ENCODE assay signal across 2 cellular contexts in the genomic region with DNA sequence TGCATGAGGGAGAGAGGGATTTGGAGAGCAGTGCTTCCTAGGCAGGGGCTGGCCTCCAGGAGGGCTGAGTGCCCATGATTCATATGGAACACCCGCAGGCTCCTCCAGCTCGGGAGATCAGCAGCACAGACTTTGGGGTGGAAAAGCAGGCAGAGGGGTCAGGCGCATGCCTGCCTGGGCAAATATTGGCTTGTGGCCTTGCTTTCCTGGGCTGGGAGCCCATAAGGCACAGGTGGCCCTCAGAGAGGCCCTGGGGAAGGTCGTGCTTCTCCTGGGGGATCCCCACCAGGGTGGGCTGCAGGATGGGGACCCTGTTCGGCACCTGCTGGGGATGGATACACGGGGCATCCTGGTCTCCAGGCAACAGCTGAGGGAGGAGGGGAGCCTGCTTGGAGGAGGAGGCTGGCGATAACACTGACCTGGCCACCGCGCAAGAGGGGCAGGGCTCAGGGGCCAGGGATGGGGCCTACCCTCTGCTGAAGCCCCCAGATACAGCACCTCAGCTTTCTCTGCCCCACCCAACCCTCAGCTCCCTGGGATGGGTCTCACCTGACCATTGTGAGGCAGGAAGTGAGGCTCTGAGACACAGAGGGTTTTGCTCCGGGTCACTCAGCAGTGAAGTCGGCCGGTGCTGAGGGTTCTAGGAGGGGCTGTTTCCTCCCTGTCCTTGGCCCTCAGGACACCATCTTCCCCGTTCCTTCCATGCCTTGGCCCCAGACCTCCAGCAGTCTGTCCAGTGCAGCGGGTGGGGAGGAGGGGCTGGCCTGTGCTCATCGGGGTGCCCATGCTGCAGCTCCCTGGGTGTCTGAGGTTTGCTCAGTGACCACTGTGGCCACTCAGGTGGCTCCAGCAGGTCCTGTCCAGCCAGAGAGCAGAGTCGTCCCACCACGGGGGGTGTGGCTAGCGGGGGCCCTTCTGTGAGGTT.
TF ChIP-seq lines count a peak whose summit lies in the region.

No MANE protein-coding gene starts in this region.

TF ChIP-seq in GM23338, 12 proteins besides CTCF, POLR2A, EP300 and RAD21:
- TF ChIP-seq ZNF331 (CRISPR knock-in tag; IDR thresholded peaks at IDR 0.05; ENCODE audit: low read depth) (no peak), REST (IDR thresholded peaks at IDR 0.05; ENCODE audit: unreplicated experiment) (no peak), ZNF114 (CRISPR knock-in tag; IDR thresholded peaks at IDR 0.05) (no peak)

TF ChIP-seq in H1, 55 proteins besides CTCF, POLR2A, EP300 and RAD21:
- TF ChIP-seq SRF (IDR thresholded peaks at IDR 0.05; ENCODE audit: low read depth, low read length) (no peak), GABPA (IDR thresholded peaks at IDR 0.05; ENCODE audit: borderline replicate concordance, insufficient read depth, low read length) (no peak), CREB1 (IDR thresholded peaks at IDR 0.05) (no peak), GTF2F1 (IDR thresholded peaks at IDR 0.05; ENCODE audit: borderline replicate concordance, low read depth, low read length) (no peak), CHD1 (IDR thresholded peaks at IDR 0.05; ENCODE audit: low read depth, low read length) (no peak), NANOG (IDR thresholded peaks at IDR 0.05; ENCODE audit: insufficient read depth, low read depth, low read length, poor library complexity, severe bottlenecking) (no peak), RXRA (IDR thresholded peaks at IDR 0.05; ENCODE audit: insufficient read depth, low read depth, low read length) (no peak), TEAD4 (IDR thresholded peaks at IDR 0.05; ENCODE audit: low read depth, low read length) (no peak), SP2 (IDR thresholded peaks at IDR 0.05; ENCODE audit: low read length) (no peak), USF2 (IDR thresholded peaks at IDR 0.05; ENCODE audit: low read length) (no peak), CHD2 (IDR thresholded peaks at IDR 0.05; ENCODE audit: low read length) (no peak), BACH1 (IDR thresholded peaks at IDR 0.05; ENCODE audit: low read length) (no peak), EGR1 (IDR thresholded peaks at IDR 0.05; ENCODE audit: borderline replicate concordance, low read depth, low read length) (no peak), SIN3A (conservative IDR thresholded peaks at IDR 0.05 in 1 of 2, IDR thresholded peaks at IDR 0.05 in 1 of 2; ENCODE audit: low read depth in 1 of 2, low read length in 2 of 2) (no peak), SIX5 (IDR thresholded peaks at IDR 0.05; ENCODE audit: low read depth, low read length) (no peak), KDM4A (IDR thresholded peaks at IDR 0.05; ENCODE audit: low read depth, low read length, severe bottlenecking) (no peak), BRCA1 (IDR thresholded peaks at IDR 0.05; ENCODE audit: low read depth, low read length) (no peak)
- TF ChIP-seq, protein P1, sequence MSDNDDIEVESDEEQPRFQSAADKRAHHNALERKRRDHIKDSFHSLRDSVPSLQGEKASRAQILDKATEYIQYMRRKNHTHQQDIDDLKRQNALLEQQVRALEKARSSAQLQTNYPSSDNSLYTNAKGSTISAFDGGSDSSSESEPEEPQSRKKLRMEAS (IDR thresholded peaks at IDR 0.05), result no peak
- TF ChIP-seq, protein P2, sequence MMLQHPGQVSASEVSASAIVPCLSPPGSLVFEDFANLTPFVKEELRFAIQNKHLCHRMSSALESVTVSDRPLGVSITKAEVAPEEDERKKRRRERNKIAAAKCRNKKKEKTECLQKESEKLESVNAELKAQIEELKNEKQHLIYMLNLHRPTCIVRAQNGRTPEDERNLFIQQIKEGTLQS (IDR thresholded peaks at IDR 0.05; ENCODE audit: insufficient read depth, low read depth, low read length), result no peak
